Comparison of ENCODE assay signal across 8 cellular contexts in the genomic region with DNA sequence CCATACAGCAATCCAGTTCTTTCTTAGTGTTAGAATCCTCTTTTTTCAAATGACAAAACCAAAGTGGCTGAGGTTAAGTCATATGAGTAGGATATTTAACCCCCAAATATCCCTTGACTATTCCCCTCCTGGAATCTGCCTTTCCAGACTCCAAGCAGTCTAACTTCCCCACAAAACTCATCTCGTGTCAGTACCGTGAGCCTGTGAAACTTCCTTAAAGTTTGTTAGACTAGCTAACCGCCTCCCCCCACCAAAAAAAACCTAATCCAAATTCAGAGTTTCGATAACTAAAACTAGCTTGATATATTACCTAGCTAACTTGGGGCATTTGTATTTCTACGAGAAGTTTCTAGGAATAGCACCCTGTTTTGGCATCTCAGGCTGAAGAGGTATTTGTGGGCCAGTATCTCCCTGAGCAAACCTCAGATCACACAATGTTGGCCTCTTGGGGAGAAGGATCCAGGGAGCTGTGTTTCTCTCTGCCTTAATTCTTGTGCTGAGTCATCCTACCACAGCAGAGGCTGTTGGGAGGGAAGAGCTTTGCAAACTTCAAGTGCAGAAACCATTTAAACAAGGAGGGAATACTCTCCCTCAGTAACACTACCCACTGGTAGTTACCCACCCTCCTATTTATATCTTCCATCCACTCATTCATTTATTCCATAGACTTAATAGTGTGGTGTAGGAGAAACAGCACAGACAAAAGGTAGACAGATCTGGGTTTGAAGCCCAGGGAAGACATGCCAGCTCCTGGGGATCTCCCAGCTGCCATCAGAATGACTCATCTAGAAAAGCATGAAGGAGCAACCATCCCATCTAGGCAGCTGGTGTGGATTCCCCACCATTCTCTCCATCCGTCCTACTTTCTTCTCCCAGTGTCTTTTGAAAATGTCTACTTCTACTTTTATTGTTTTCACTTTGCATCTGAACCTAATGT. TPM values are rescaled to one million over a fixed set of nuclear protein-coding genes. Genes with fewer than 3 reads are reported as not detected.
DNase-seq lines count a peak whose midpoint lies in the region; ATAC-seq and TF ChIP-seq lines count a peak whose summit lies in the region.

No MANE protein-coding gene starts in this region.

- ATAC-seq in Right ventricle myocardium inferior = peak; percentile 37
- ATAC-seq in HG02973 (IDR thresholded peaks at IDR 0.05; ENCODE audit: unreplicated experiment) = peak; percentile 54

- no peak overlapping the region for H3K4me3 ChIP-seq in left ventricle myocardium inferior
- no peak overlapping the region for H3K4me3 ChIP-seq in SK-N-MC
- H3K4me3 ChIP-seq in iPS-18a (ENCODE audit: low read length) = no peak overlapping the region
- no peak overlapping the region for H3K4me3 ChIP-seq in coronary artery

- H3K27ac ChIP-seq in left ventricle myocardium inferior (replicated peaks) = no peak overlapping the region
- H3K27ac ChIP-seq in SK-N-MC = 0 out of 2 replicates have a peak overlapping the region, but pooled peaks have one; percentile 27
- peak overlapping the region; percentile 52 for H3K27ac ChIP-seq in iPS-18a (ENCODE audit: low read length)
- peak overlapping the region in 1 of 2 donors; percentile 47 for H3K27ac ChIP-seq in coronary artery

- DNase-seq in Right ventricle myocardium inferior (ENCODE audit: missing footprints) (no peak), left ventricle myocardium inferior (no peak), SK-N-MC (ENCODE audit: low read depth, low spot score) (no peak), NCI-H2171 treated with DMSO at 0.1 percent for 48 hours (lab: John Stamatoyannopoulos, UW) (no peak), coronary artery (ENCODE audit: low spot score) (no peak)
- DNase-seq in activated CD8-positive, alpha-beta memory T cell treated with anti-CD3 and anti-CD28 coated beads, Interleukin-2, amount 50 U/mL, for 48 hours = no peak

- H3K9ac ChIP-seq in SK-N-MC (ENCODE audit: insufficient read length) = no peak overlapping the region
- H3K9ac ChIP-seq in iPS-18a (ENCODE audit: low read length) = no peak overlapping the region

- intact Hi-C loops in Right ventricle myocardium inferior (cut with DNase I) = no loop called here
- intact Hi-C loops in left ventricle myocardium inferior (cut with micrococcal nuclease) = no loop called here

- H3K9me3 ChIP-seq in left ventricle myocardium inferior (replicated peaks) (no peaks in the 10 kb centered on the region), SK-N-MC (ENCODE audit: low read depth, low read length) (no peaks in the 10 kb centered on the region), iPS-18a (ENCODE audit: control insufficient read depth, low read depth, low read length) (no peaks in the 10 kb centered on the region)

- H3K36me3 ChIP-seq in left ventricle myocardium inferior (no peaks in the 10 kb centered on the region), SK-N-MC (ENCODE audit: insufficient read depth, low read length) (no peaks in the 10 kb centered on the region), iPS-18a (ENCODE audit: control insufficient read depth, low read depth, low read length) (no peaks in the 10 kb centered on the region)

- TF ChIP-seq CTCF in left ventricle myocardium inferior (IDR thresholded peaks at IDR 0.05; ENCODE audit: borderline replicate concordance) (no peak), coronary artery (IDR thresholded peaks at IDR 0.05) (no peak)

- H3K4me1 ChIP-seq in left ventricle myocardium inferior (peaks cover 8% of the 10 kb centered on the region), iPS-18a (ENCODE audit: control insufficient read depth, low read depth, low read length) (peaks cover 20% of the 10 kb centered on the region)

- H3K27me3 ChIP-seq in left ventricle myocardium inferior (ENCODE audit: low read depth) (no peaks in the 10 kb centered on the region), iPS-18a (ENCODE audit: control insufficient read depth, insufficient read depth, low read length) (no peaks in the 10 kb centered on the region)

RNA-seq across cellular contexts. Expression of gene TXK, which starts 39.3 kb away (rescaled TPM):
- total RNA-seq in Right ventricle myocardium inferior (1.0 TPM), left ventricle myocardium inferior (0.71 TPM)
